Comparison of ENCODE assay signal across 1 cellular context in the genomic region with DNA sequence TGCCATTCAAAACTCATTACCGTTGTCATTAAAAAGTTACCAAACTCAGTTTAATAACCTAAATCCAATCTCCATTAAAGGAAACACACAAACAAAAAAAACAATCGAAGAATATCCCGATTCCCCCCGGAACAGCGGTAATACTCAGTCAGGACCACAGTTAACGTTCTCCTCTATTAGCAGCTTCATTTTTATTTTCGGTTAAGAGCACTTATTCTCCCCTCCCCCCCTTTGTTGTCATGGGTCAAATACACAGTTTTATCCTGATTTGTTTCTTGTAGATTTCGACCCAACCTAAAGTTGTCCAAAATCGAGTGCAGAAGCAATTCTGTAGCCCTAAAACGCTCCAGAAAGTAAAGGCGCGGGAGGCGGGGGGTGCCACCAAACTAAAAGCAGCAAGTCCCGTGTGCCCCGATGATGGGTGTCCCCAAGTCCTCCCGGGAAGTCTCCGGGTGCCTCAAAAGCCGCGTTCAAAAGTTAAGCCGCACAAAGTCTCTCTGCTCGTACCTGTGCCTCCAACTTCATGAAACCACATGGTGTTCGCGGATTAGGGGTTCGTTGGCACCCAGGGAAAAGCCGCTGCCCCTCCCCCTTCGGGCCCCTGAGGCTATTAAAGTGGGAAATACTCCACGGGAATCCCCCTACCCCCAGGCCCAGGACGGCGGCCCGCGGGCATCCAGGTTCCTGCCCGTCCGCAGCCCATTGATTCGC.
A peak's percentile ranks its signal among the peaks of the same experiment; 100 is the strongest.
TF ChIP-seq lines count a peak whose summit lies in the region.

No MANE protein-coding gene starts in this region.

TF ChIP-seq in K562, 482 proteins besides CTCF, POLR2A, EP300 and RAD21 (continued from another document):
- TF ChIP-seq, protein P1, sequence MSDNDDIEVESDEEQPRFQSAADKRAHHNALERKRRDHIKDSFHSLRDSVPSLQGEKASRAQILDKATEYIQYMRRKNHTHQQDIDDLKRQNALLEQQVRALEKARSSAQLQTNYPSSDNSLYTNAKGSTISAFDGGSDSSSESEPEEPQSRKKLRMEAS (CRISPR knock-in tag; IDR thresholded peaks at IDR 0.05): 0 out of 2 replicates have a peak, but pooled peaks have one; percentile 42
- no peak for TF ChIP-seq OTX1 (CRISPR knock-in tag; IDR thresholded peaks at IDR 0.05)
- no peak for TF ChIP-seq MIER1 (IDR thresholded peaks at IDR 0.05; ENCODE audit: low read depth)
- peak in 1 of 2 experiments; percentile 4; a peak in 2 of 4 replicates for TF ChIP-seq MAZ (CRISPR knock-in tag; conservative IDR thresholded peaks at IDR 0.05 in 1 of 2, IDR thresholded peaks at IDR 0.05 in 1 of 2)
